In genomic region chr13:114108141-114108761, GRCh38 we compare ENCODE assay signal across 9 cellular contexts. TPM values are rescaled to one million over a fixed set of nuclear protein-coding genes. Genes with fewer than 3 reads are reported as not detected.
DNase-seq lines count a peak whose midpoint lies in the region; ATAC-seq and TF ChIP-seq lines count a peak whose summit lies in the region.
"Had no signal": no experiment of that assay in that cellular context is flagged by ENCODE, and none has a peak within 500 bp of the region (broad histone marks: within the 10 kb centered on the region; RNA-seq: fewer than 3 reads in every experiment).

No MANE protein-coding gene starts in this region.

- peak overlapping the region; percentile 76 for H3K27ac Mint-ChIP-seq in activated CD8-positive, alpha-beta T cell treated with anti-CD3 and anti-CD28 coated beads for 36 hours
- H3K27ac Mint-ChIP-seq: GM23338 had no signal

- peaks cover 80% of the 10 kb centered on the region for H4K20me1 ChIP-seq in smooth muscle cell (ENCODE audit: low read depth)

- H3K36me3 ChIP-seq in HEK293 (ENCODE audit: control insufficient read depth in 2 of 2, insufficient read depth in 1 of 2, low read length in 2 of 2): no peaks in the 10 kb centered on the region
- H3K36me3 ChIP-seq in right atrium auricular region: no peaks in the 10 kb centered on the region
- no peaks in the 10 kb centered on the region for H3K36me3 ChIP-seq in smooth muscle cell (ENCODE audit: low read depth)

- H3K4me1 ChIP-seq in HEK293 (ENCODE audit: control insufficient read depth, insufficient read depth, low read length) (no peaks in the 10 kb centered on the region), right atrium auricular region (peaks cover 0 to 41% of the 10 kb centered on the region in 2 donors), smooth muscle cell (ENCODE audit: low read depth) (peaks cover 24% of the 10 kb centered on the region)

- ATAC-seq in activated CD8-positive, alpha-beta T cell treated with anti-CD3 and anti-CD28 coated beads for 36 hours: no peak
- no peak for ATAC-seq in HG03565 (IDR thresholded peaks at IDR 0.05; ENCODE audit: unreplicated experiment)
- no peak for ATAC-seq in HG02840 (IDR thresholded peaks at IDR 0.05; ENCODE audit: low FRiP score, unreplicated experiment)
- ATAC-seq: GM23338 had no signal

- CTCF ChIA-PET in HEK293 (lab: Yijun Ruan, JAX): no interaction called here
- CTCF ChIA-PET in activated CD8-positive, alpha-beta T cell treated with anti-CD3 and anti-CD28 coated beads for 36 hours (lab: Charles Lee): interaction anchor here (0.6 kb wide), 1 partner anchor 41 kb away, joined by 4 read pairs; no protein-coding TSS in a partner anchor

- TF ChIP-seq CTCF in HEK293 (tag by site-specific recombination; IDR thresholded peaks at IDR 0.05): no peak
- no peak for TF ChIP-seq CTCF in activated CD8-positive, alpha-beta T cell treated with anti-CD3 and anti-CD28 coated beads for 36 hours (IDR thresholded peaks at IDR 0.05)
- no peak for TF ChIP-seq CTCF in right atrium auricular region (IDR thresholded peaks at IDR 0.05)
- TF ChIP-seq CTCF in smooth muscle cell (IDR thresholded peaks at IDR 0.05; ENCODE audit: borderline replicate concordance, insufficient read depth, poor library complexity, severe bottlenecking): no peak

- H3K4me3 ChIP-seq in HEK293 (ENCODE audit: low read depth, low read length) (no peak overlapping the region), right atrium auricular region (no peak overlapping the region), smooth muscle cell (no peak overlapping the region)
- H3K4me3 ChIP-seq: GM23338 had no signal

- H3K27me3 ChIP-seq in right atrium auricular region: no peaks in the 10 kb centered on the region
- no peaks in the 10 kb centered on the region for H3K27me3 ChIP-seq in smooth muscle cell (ENCODE audit: low read depth)

- peaks cover 12% of the 10 kb centered on the region for H3F3A ChIP-seq in smooth muscle cell (ENCODE audit: low read depth)

- H3K9me3 ChIP-seq in HEK293 (ENCODE audit: control insufficient read depth, insufficient read depth, low read depth, low read length) (no peaks in the 10 kb centered on the region), right atrium auricular region (no peaks in the 10 kb centered on the region), smooth muscle cell (replicated peaks; ENCODE audit: low read depth) (no peaks in the 10 kb centered on the region)

- H3K27ac ChIP-seq in HEK293 (ENCODE audit: extremely low read depth, low read depth, low read length): no peak overlapping the region
- peak overlapping the region; percentile 43 to 74 for H3K27ac ChIP-seq in right atrium auricular region
- H3K27ac ChIP-seq in smooth muscle cell (ENCODE audit: low read depth): peak overlapping the region; percentile 66

- peak; percentile 10 for DNase-seq in activated CD8-positive, alpha-beta T cell treated with anti-CD3 and anti-CD28 coated beads for 36 hours
- DNase-seq in right atrium auricular region (ENCODE audit: low spot score) (peak; percentile 46), smooth muscle cell (lab: John Stamatoyannopoulos, UW; ENCODE audit: unreplicated experiment) (no peak), OCI-M2 (lab: John Stamatoyannopoulos, UW; ENCODE audit: unreplicated experiment) (no peak)
- DNase-seq: NCI-H1417 treated with DMSO at 0.1 percent for 48 hours had no signal

- H3K27me3 Mint-ChIP-seq in activated CD8-positive, alpha-beta T cell treated with anti-CD3 and anti-CD28 coated beads for 36 hours: no peaks in the 10 kb centered on the region

- intact Hi-C loops in activated CD8-positive, alpha-beta T cell treated with anti-CD3 and anti-CD28 coated beads for 36 hours (cut with micrococcal nuclease): no loop called here

- H3K9ac ChIP-seq in smooth muscle cell (ENCODE audit: low read depth): no peak overlapping the region

- H3K4me2 ChIP-seq in smooth muscle cell: peak overlapping the region; percentile 71
- H3K4me2 ChIP-seq: GM23338 had no signal

- H3K79me2 ChIP-seq in smooth muscle cell (ENCODE audit: low read depth): peaks cover 77% of the 10 kb centered on the region

- peaks cover 3% of the 10 kb centered on the region for H3K9me3 Mint-ChIP-seq in activated CD8-positive, alpha-beta T cell treated with anti-CD3 and anti-CD28 coated beads for 36 hours
- H3K9me3 Mint-ChIP-seq: GM23338 had no signal

- WGBS in smooth muscle cell (ENCODE audit: low lambda C conversion rate): 97% methylated on average over 20 of the region's 33 CpGs

- POLR2A ChIA-PET in HEK293 (lab: Yijun Ruan, JAX): no interaction called here
- POLR2A ChIA-PET in activated CD8-positive, alpha-beta T cell treated with anti-CD3 and anti-CD28 coated beads for 36 hours (lab: Charles Lee): interaction anchor here (0.7 to 8.9 kb wide), 2 partner anchors 18 to 55 kb away, joined by 3 to 99 read pairs; partner anchors contain the start of gene RASA3

- H2AFZ ChIP-seq in smooth muscle cell (ENCODE audit: low read depth): no peak overlapping the region
- H2AFZ ChIP-seq: GM23338 had no signal

- peaks cover 15% of the 10 kb centered on the region for H3K36me3 Mint-ChIP-seq in activated CD8-positive, alpha-beta T cell treated with anti-CD3 and anti-CD28 coated beads for 36 hours (ENCODE audit: low read depth)

- peaks cover 73% of the 10 kb centered on the region for H3K4me1 Mint-ChIP-seq in activated CD8-positive, alpha-beta T cell treated with anti-CD3 and anti-CD28 coated beads for 36 hours (ENCODE audit: low read depth)

- H3K4me3 Mint-ChIP-seq in activated CD8-positive, alpha-beta T cell treated with anti-CD3 and anti-CD28 coated beads for 36 hours: peak overlapping the region; percentile 48
- H3K4me3 Mint-ChIP-seq: GM23338 had no signal

TF ChIP-seq in HEK293, 187 proteins besides CTCF, POLR2A, EP300 and RAD21:
- TF ChIP-seq HOXD13 (CRISPR knock-in tag; IDR thresholded peaks at IDR 0.05; ENCODE audit: borderline replicate concordance) (no peak), ZNF529 (tag by site-specific recombination; IDR thresholded peaks at IDR 0.05; ENCODE audit: insufficient replicate concordance) (peak; percentile 26), ZNF544 (tag by site-specific recombination; IDR thresholded peaks at IDR 0.05) (no peak)
- TF ChIP-seq, protein P1, sequence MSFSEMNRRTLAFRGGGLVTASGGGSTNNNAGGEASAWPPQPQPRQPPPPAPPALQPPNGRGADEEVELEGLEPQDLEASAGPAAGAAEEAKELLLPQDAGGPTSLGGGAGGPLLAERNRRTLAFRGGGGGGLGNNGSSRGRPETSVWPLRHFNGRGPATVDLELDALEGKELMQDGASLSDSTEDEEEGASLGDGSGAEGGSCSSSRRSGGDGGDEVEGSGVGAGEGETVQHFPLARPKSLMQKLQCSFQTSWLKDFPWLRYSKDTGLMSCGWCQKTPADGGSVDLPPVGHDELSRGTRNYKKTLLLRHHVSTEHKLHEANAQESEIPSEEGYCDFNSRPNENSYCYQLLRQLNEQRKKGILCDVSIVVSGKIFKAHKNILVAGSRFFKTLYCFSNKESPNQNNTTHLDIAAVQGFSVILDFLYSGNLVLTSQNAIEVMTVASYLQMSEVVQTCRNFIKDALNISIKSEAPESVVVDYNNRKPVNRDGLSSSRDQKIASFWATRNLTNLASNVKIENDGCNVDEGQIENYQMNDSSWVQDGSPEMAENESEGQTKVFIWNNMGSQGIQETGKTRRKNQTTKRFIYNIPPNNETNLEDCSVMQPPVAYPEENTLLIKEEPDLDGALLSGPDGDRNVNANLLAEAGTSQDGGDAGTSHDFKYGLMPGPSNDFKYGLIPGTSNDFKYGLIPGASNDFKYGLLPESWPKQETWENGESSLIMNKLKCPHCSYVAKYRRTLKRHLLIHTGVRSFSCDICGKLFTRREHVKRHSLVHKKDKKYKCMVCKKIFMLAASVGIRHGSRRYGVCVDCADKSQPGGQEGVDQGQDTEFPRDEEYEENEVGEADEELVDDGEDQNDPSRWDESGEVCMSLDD (tag by site-specific recombination; IDR thresholded peaks at IDR 0.05): peak; percentile 55; the same call in 1 of the 2 replicates

RNA-seq across cellular contexts. Expression of gene RASA3, which starts 24.2 kb away (rescaled TPM):
- 10 to 100 TPM; 28.9 to 32.3 TPM for total RNA-seq in activated CD8-positive, alpha-beta T cell treated with anti-CD3 and anti-CD28 coated beads for 36 hours
- 10 to 100 TPM; 10.2 to 13.2 TPM for total RNA-seq in right atrium auricular region
- 21.3 and 23.4 TPM in 2 replicates for total RNA-seq in smooth muscle cell
- 24.4 and 26.8 TPM in 2 replicates for polyA plus RNA-seq in smooth muscle cell

Comparison
In these comparisons a context has a peak if more than half of its experiments do, and no peak if none do; other contexts are left out.
1. DNase-seq: peak in activated CD8-positive, alpha-beta T cell treated with anti-CD3 and anti-CD28 coated beads for 36 hours (single experiment) and right atrium auricular region (single experiment); none in smooth muscle cell (single experiment) and OCI-M2 (single experiment).